In genomic region chrX:41781500-41781899, GRCh38 we compare ENCODE assay signal across 8 cellular contexts. TPM values are rescaled to one million over a fixed set of nuclear protein-coding genes. Genes with fewer than 3 reads are reported as not detected.
A peak's percentile ranks its signal among the peaks of the same experiment; 100 is the strongest.
DNase-seq lines count a peak whose midpoint lies in the region; ATAC-seq, FAIRE-seq and TF ChIP-seq lines count a peak whose summit lies in the region.

No MANE protein-coding gene starts in this region.

- no peak for TF ChIP-seq POLR2A in HepG2 (IDR thresholded peaks at IDR 0.05; ENCODE audit: insufficient read depth in 1 of 2, low read depth in 2 of 2, low read length in 2 of 2)

- H3K4me1 Mint-ChIP-seq in MCF 10A (ENCODE audit: insufficient read depth, unreplicated experiment) = peaks cover 7% of the 10 kb centered on the region

- no peak overlapping the region for H3K27ac ChIP-seq in HepG2 (ENCODE audit: extremely low read length, insufficient read depth, low read length)

- TF ChIP-seq EP300 in HepG2 (IDR thresholded peaks at IDR 0.05; ENCODE audit: low read depth in 2 of 2, low read length in 2 of 2) (no peak), HepG2 (CRISPR knock-in tag; IDR thresholded peaks at IDR 0.05; ENCODE audit: borderline replicate concordance) (no peak)

- 17% methylated on average over 2 of the region's 2 CpGs for WGBS in HepG2 (ENCODE audit: low lambda C conversion rate)

- H3K4me2 ChIP-seq in HepG2 (ENCODE audit: low read depth, low read length) = no peak overlapping the region

- H3K4me1 ChIP-seq in HepG2 (ENCODE audit: insufficient read depth, low read length) = no peaks in the 10 kb centered on the region

- H3K9me3 ChIP-seq in HepG2 (ENCODE audit: low read length) = no peaks in the 10 kb centered on the region

- DNase-seq in Caki2 (ENCODE audit: low read depth) (peak; percentile 16), NCI-H2029 (lab: John Stamatoyannopoulos, UW) (peak; percentile 6), MCF 10A (ENCODE audit: unreplicated experiment) (peak; percentile 47), HepG2 (ENCODE audit: low spot score) (peak; percentile 36), GF-D8 (lab: John Stamatoyannopoulos, UW) (no peak)

- no peaks in the 10 kb centered on the region for H3K36me3 Mint-ChIP-seq in MCF 10A (ENCODE audit: insufficient read depth, unreplicated experiment)

- TF ChIP-seq CTCF in MCF 10A (IDR thresholded peaks at IDR 0.05; ENCODE audit: unreplicated experiment) = peak; percentile 65
- TF ChIP-seq CTCF in HepG2 (CRISPR knock-in tag; IDR thresholded peaks at IDR 0.05) = peak; percentile 67

- H3K9ac ChIP-seq in HepG2 (ENCODE audit: insufficient read depth, low read depth, low read length) = no peak overlapping the region

- no peak overlapping the region for H3K27ac Mint-ChIP-seq in MCF 10A (ENCODE audit: low read depth, unreplicated experiment)

- H3K4me3 Mint-ChIP-seq in MCF 10A (ENCODE audit: unreplicated experiment) = no peak overlapping the region

- H4K20me1 ChIP-seq in HepG2 (ENCODE audit: insufficient read depth, low read length) = no peaks in the 10 kb centered on the region

- peak; percentile 68 for ATAC-seq in GM19043 (IDR thresholded peaks at IDR 0.05; ENCODE audit: low read depth, unreplicated experiment)
- ATAC-seq in HepG2 = peak; percentile 62
- ATAC-seq in HG02588 (IDR thresholded peaks at IDR 0.05; ENCODE audit: unreplicated experiment) = no peak
- no peak for ATAC-seq in GM21717 (IDR thresholded peaks at IDR 0.05; ENCODE audit: unreplicated experiment)

- no peak for TF ChIP-seq RAD21 in HepG2 (CRISPR knock-in tag; IDR thresholded peaks at IDR 0.05)

- in situ Hi-C loops in Caki2 (cut with HindIII; ENCODE audit: low pct_unique_long_range_greater_than_20kb, low sequenced_read_pairs) = no loop called here
- in situ Hi-C loops in HepG2 (cut with HindIII; ENCODE audit: extremely low pct_ligation_motif_present, low pct_unique_long_range_greater_than_20kb) = loop anchor here (25.0 kb wide), 1 partner anchor 906 kb away; no protein-coding TSS in a partner anchor

- CTCF ChIA-PET in MCF 10A (lab: Yijun Ruan, JAX) = interaction anchor here (0.5 to 1.7 kb wide), 13 partner anchors 9 to 1955 kb away, joined by 3 to 7 read pairs (median 3); no protein-coding TSS in a partner anchor
- CTCF ChIA-PET in HepG2 (lab: Yijun Ruan, JAX; ENCODE audit: low intra/inter-chr PET ratio, low total read pairs) = no interaction called here

- no peak overlapping the region for H3K4me3 ChIP-seq in HepG2 (replicated peaks in 1 of 3; ENCODE audit: insufficient read depth in 1 of 3, low read depth in 2 of 3, low read length in 3 of 3)

- no peaks in the 10 kb centered on the region for H3K27me3 ChIP-seq in HepG2 (ENCODE audit: control insufficient read depth in 1 of 2, insufficient read depth in 2 of 2, low read length in 2 of 2)

- intact Hi-C loops in MCF 10A (cut with micrococcal nuclease) (loop anchor here (1.0 to 5.0 kb wide), 2 partner anchors 1777 to 1971 kb away; no protein-coding TSS in a partner anchor), HepG2 (cut with micrococcal nuclease; ENCODE audit: unreplicated experiment) (no loop called here)

- H3K27me3 Mint-ChIP-seq in MCF 10A (ENCODE audit: insufficient read depth, unreplicated experiment) = peaks cover 21% of the 10 kb centered on the region

- POLR2A ChIA-PET in MCF 10A (lab: Yijun Ruan, JAX) = interaction anchor here (0.8 to 1.3 kb wide), 2 partner anchors 12 to 896 kb away, joined by 4 to 5 read pairs; no protein-coding TSS in a partner anchor
- POLR2A ChIA-PET in HepG2 (lab: Yijun Ruan, JAX) = no interaction called here

- H3K9me3 Mint-ChIP-seq in MCF 10A (ENCODE audit: unreplicated experiment) = no peaks in the 10 kb centered on the region

- peak; percentile 81 for FAIRE-seq in HepG2 (lab: Jason Lieb, UNC)

- no peak overlapping the region for H2AFZ ChIP-seq in HepG2 (ENCODE audit: low read length)

- H3K79me2 ChIP-seq in HepG2 (ENCODE audit: insufficient read depth, low read length) = no peaks in the 10 kb centered on the region

- BruUV-seq in MCF 10A (replicated peaks; lab: Mats Ljungman, UMichigan) (no TSS peak), HepG2 (replicated peaks; lab: Mats Ljungman, UMichigan) (no TSS peak)

- H3K36me3 ChIP-seq in HepG2 (replicated peaks in 1 of 2; ENCODE audit: control insufficient read depth in 1 of 2, insufficient read depth in 2 of 2, low read length in 2 of 2) = no peaks in the 10 kb centered on the region

TF ChIP-seq in HepG2, 621 proteins besides CTCF, POLR2A, EP300 and RAD21 (continues in another document):
- TF ChIP-seq GATAD1 (CRISPR knock-in tag; IDR thresholded peaks at IDR 0.05) (no peak), ZGPAT (CRISPR knock-in tag; IDR thresholded peaks at IDR 0.05) (no peak), ZNF691 (CRISPR knock-in tag; IDR thresholded peaks at IDR 0.05; ENCODE audit: borderline replicate concordance, low read depth) (no peak), ZNF790 (CRISPR knock-in tag; IDR thresholded peaks at IDR 0.05; ENCODE audit: borderline replicate concordance) (no peak), NPAS2 (CRISPR knock-in tag; IDR thresholded peaks at IDR 0.05; ENCODE audit: borderline replicate concordance) (no peak), ZBTB14 (CRISPR knock-in tag; IDR thresholded peaks at IDR 0.05) (no peak)

RNA-seq across cellular contexts. Expression of gene GPR82, which starts 57.5 kb away (rescaled TPM):
- total RNA-seq in Caki2 (2014; rRNA removed; shearing (Covaris generic); ENCODE audit: low replicate concordance) = not detected in 2 replicates
- total RNA-seq in MCF 10A (2022) = not detected in 2 replicates
- total RNA-seq in HepG2 (2016; rRNA removed; fragmentation: Illumina TruSeq; extraction: Trizol) = not detected in 2 replicates
- total RNA-seq in HepG2 (2016; cell fraction: cytosol; rRNA removed; fragmentation: Illumina TruSeq; extraction: Trizol; ENCODE audit: low read depth) = not detected in 2 replicates
- total RNA-seq in HepG2 (2016; cell fraction: insoluble cytoplasmic fraction; rRNA removed; fragmentation: Illumina TruSeq; extraction: Trizol) = not detected in 2 replicates
- not detected in 2 replicates for total RNA-seq in HepG2 (2016; cell fraction: membrane; rRNA removed; fragmentation: Illumina TruSeq; extraction: Trizol)
- total RNA-seq in HepG2 (2016; cell fraction: nucleus; rRNA removed; fragmentation: Illumina TruSeq; extraction: Trizol) = not detected in 2 replicates
- not detected in 2 replicates for polyA plus RNA-seq in HepG2 (2011; rRNA removed)
- polyA plus RNA-seq in HepG2 (2011; cell fraction: cytosol; rRNA removed) = not detected in 2 replicates
- polyA plus RNA-seq in HepG2 (2011; cell fraction: nucleus; rRNA removed) = not detected in 2 replicates
- polyA plus RNA-seq in HepG2 (2012) = 0.05 TPM in 1 of 2 replicates, not detected in the other
- polyA plus RNA-seq in HepG2 (2016; cell fraction: cytosol; fragmentation: Illumina TruSeq; extraction: Trizol; ENCODE audit: low read depth) = not detected in 2 replicates
- polyA plus RNA-seq in HepG2 (2016; cell fraction: insoluble cytoplasmic fraction; fragmentation: Illumina TruSeq; extraction: Trizol; ENCODE audit: low read depth) = not detected in 2 replicates
- polyA plus RNA-seq in HepG2 (2016; cell fraction: membrane; fragmentation: Illumina TruSeq; extraction: Trizol; ENCODE audit: low read depth) = not detected in 2 replicates
- polyA plus RNA-seq in HepG2 (2016; cell fraction: nucleus; fragmentation: Illumina TruSeq; extraction: Trizol; ENCODE audit: insufficient read depth, low read depth) = not detected in 2 replicates
- polyA minus RNA-seq in HepG2 (2011; rRNA and poly(A)+ RNA removed; ENCODE audit: low replicate concordance) = not detected in 2 replicates
- not detected in 2 replicates for polyA minus RNA-seq in HepG2 (2011; cell fraction: cytosol; rRNA and poly(A)+ RNA removed)
- not detected in 2 replicates for polyA minus RNA-seq in HepG2 (2011; cell fraction: nucleus; rRNA and poly(A)+ RNA removed)

Comparison
In these comparisons a context has a peak if more than half of its experiments do, and no peak if none do; other contexts are left out.
1. ATAC-seq: peak in GM19043 (single experiment) and HepG2 (single experiment); none in HG02588 (single experiment) and GM21717 (single experiment).